Comparison of ENCODE assay signal across 16 cellular contexts in the genomic region with DNA sequence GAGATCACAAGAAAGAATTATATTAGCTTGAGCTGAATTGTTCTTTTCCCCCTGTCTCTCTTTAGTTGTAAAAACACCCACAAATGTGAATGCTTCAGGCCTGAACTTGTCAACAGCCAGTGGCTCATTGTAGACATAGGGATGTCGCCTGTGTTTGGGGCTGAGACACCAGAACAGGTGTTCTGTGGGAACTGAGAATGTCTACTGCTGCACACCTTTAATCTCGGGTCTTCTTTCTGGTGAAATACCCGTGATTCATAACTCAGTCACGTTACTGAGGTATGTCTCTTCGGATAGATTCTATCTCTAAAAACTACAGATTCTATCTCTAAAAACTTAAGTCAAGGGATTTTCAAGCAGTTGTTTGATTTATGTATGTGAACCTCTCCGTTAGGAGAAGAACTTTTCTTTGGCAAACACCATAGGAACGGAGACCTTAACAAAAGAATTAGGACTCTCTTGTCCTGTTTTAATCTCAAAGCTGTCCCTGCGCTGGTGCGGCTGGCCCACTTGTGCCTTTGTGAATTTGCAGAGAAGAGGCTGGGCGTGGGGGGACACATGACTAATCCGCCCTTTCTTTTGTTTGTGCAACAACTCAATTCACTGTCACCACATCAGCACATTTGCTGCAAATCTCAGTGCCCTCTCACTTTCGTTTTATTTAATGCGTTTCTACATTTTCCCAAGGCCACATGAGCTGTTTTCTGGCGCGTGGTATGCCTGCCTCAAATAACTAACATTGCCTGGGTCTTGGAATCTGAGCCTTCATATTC.
DNase-seq lines count a peak whose midpoint lies in the region; ATAC-seq and TF ChIP-seq lines count a peak whose summit lies in the region.
"Had no signal": no experiment of that assay in that cellular context is flagged by ENCODE, and none has a peak within 500 bp of the region (broad histone marks: within the 10 kb centered on the region; RNA-seq: fewer than 3 reads in every experiment).

No MANE protein-coding gene starts in this region.

- H3K4me1 ChIP-seq in esophagus squamous epithelium: peaks cover 0 to 17% (median 0%) of the 10 kb centered on the region in 3 donors

- no peak overlapping the region for H3K27ac Mint-ChIP-seq in activated naive CD4-positive, alpha-beta T cell treated with anti-CD3 and anti-CD28 coated beads for 36 hours
- peak overlapping the region; percentile 80 for H3K27ac Mint-ChIP-seq in activated T-cell treated with anti-CD3 and anti-CD28 coated beads, Interleukin-2, amount 50 U/mL, for 24 hours
- peak overlapping the region; percentile 7 for H3K27ac Mint-ChIP-seq in neural crest cell (ENCODE audit: unreplicated experiment)
- peak overlapping the region; percentile 75 for H3K27ac Mint-ChIP-seq in type B pancreatic cell
- H3K27ac Mint-ChIP-seq in activated CD8-positive, alpha-beta memory T cell treated with anti-CD3 and anti-CD28 coated beads, Interleukin-2, amount 10 ng/mL, durations not matched to agents 7 days and 5 days: no peak overlapping the region

- H3K36me3 ChIP-seq in esophagus squamous epithelium: no peaks in the 10 kb centered on the region

- H3K4me1 Mint-ChIP-seq in activated naive CD4-positive, alpha-beta T cell treated with anti-CD3 and anti-CD28 coated beads for 36 hours (ENCODE audit: low read depth): no peaks in the 10 kb centered on the region
- peaks cover 31% of the 10 kb centered on the region for H3K4me1 Mint-ChIP-seq in activated T-cell treated with anti-CD3 and anti-CD28 coated beads, Interleukin-2, amount 50 U/mL, for 24 hours (ENCODE audit: low read depth)
- H3K4me1 Mint-ChIP-seq in neural crest cell (peaks cover 16% of the 10 kb centered on the region), type B pancreatic cell (ENCODE audit: unreplicated experiment) (peaks cover 13% of the 10 kb centered on the region)
- H3K4me1 Mint-ChIP-seq in activated CD8-positive, alpha-beta memory T cell treated with anti-CD3 and anti-CD28 coated beads, Interleukin-2, amount 10 ng/mL, durations not matched to agents 7 days and 5 days: peaks cover 12% of the 10 kb centered on the region

- ATAC-seq in HG03097 (IDR thresholded peaks at IDR 0.05; ENCODE audit: low FRiP score, unreplicated experiment): no peak
- no peak for ATAC-seq in activated CD8-positive, alpha-beta memory T cell treated with anti-CD3 and anti-CD28 coated beads, Interleukin-2, amount 10 ng/mL, durations not matched to agents 7 days and 5 days
- ATAC-seq: left lobe of liver had no signal

- CTCF ChIA-PET in activated naive CD4-positive, alpha-beta T cell treated with anti-CD3 and anti-CD28 coated beads for 36 hours (lab: Charles Lee): no interaction called here
- CTCF ChIA-PET in activated CD8-positive, alpha-beta memory T cell treated with anti-CD3 and anti-CD28 coated beads, Interleukin-2, amount 10 ng/mL, durations not matched to agents 7 days and 5 days (lab: Charles Lee): no interaction called here

- TF ChIP-seq POLR2A in esophagus squamous epithelium (IDR thresholded peaks at IDR 0.05): no peak

- no peak overlapping the region for H3K4me3 Mint-ChIP-seq in activated naive CD4-positive, alpha-beta T cell treated with anti-CD3 and anti-CD28 coated beads for 36 hours
- no peak overlapping the region for H3K4me3 Mint-ChIP-seq in activated T-cell treated with anti-CD3 and anti-CD28 coated beads, Interleukin-2, amount 50 U/mL, for 24 hours
- peak overlapping the region; percentile 17 for H3K4me3 Mint-ChIP-seq in neural crest cell
- peak overlapping the region; percentile 9 for H3K4me3 Mint-ChIP-seq in type B pancreatic cell
- H3K4me3 Mint-ChIP-seq in activated CD8-positive, alpha-beta memory T cell treated with anti-CD3 and anti-CD28 coated beads, Interleukin-2, amount 10 ng/mL, durations not matched to agents 7 days and 5 days: no peak overlapping the region
- H3K4me3 Mint-ChIP-seq: nephron progenitor cell had no signal

- H3K27ac ChIP-seq in esophagus squamous epithelium: no peak overlapping the region
- H3K27ac ChIP-seq: hepatocyte had no signal

- H3K4me3 ChIP-seq in esophagus squamous epithelium: no peak overlapping the region
- H3K4me3 ChIP-seq: hepatocyte had no signal

- peak; percentile 14 for DNase-seq in activated naive CD4-positive, alpha-beta T cell treated with anti-CD3 and anti-CD28 coated beads, Interleukin-2, amount 50 U/mL, for 16 hours
- DNase-seq in activated naive CD4-positive, alpha-beta T cell treated with anti-CD3 and anti-CD28 coated beads for 36 hours: no peak
- DNase-seq in activated T-cell treated with anti-CD3 and anti-CD28 coated beads, Interleukin-2, amount 50 U/mL, for 24 hours: peak; percentile 47
- DNase-seq in neural crest cell (ENCODE audit: low read depth, low spot score): peak; percentile 11
- no peak for DNase-seq in type B pancreatic cell (ENCODE audit: extremely low spot score, unreplicated experiment)
- no peak for DNase-seq in esophagus squamous epithelium (lab: John Stamatoyannopoulos, UW)
- no peak for DNase-seq in activated CD8-positive, alpha-beta memory T cell treated with anti-CD3 and anti-CD28 coated beads, Interleukin-2, amount 10 ng/mL, durations not matched to agents 7 days and 5 days
- DNase-seq: Calu3, caudate nucleus, MV-4-11, NCI-H446 treated with DMSO at 0.1 percent for 48 hours, nephron progenitor cell, small intestine had no signal

- H3K27me3 Mint-ChIP-seq in activated naive CD4-positive, alpha-beta T cell treated with anti-CD3 and anti-CD28 coated beads for 36 hours (ENCODE audit: low read depth): no peaks in the 10 kb centered on the region
- H3K27me3 Mint-ChIP-seq in activated T-cell treated with anti-CD3 and anti-CD28 coated beads, Interleukin-2, amount 50 U/mL, for 24 hours: no peaks in the 10 kb centered on the region
- peaks cover 15% of the 10 kb centered on the region for H3K27me3 Mint-ChIP-seq in neural crest cell (ENCODE audit: low read depth)
- H3K27me3 Mint-ChIP-seq in type B pancreatic cell: no peaks in the 10 kb centered on the region
- H3K27me3 Mint-ChIP-seq in activated CD8-positive, alpha-beta memory T cell treated with anti-CD3 and anti-CD28 coated beads, Interleukin-2, amount 10 ng/mL, durations not matched to agents 7 days and 5 days: no peaks in the 10 kb centered on the region

- TF ChIP-seq CTCF in neural crest cell (conservative IDR thresholded peaks at IDR 0.05) (no peak), type B pancreatic cell (conservative IDR thresholded peaks at IDR 0.05) (no peak), esophagus squamous epithelium (IDR thresholded peaks at IDR 0.05) (no peak)

- WGBS in esophagus squamous epithelium, 2 donors: 46 to 61% methylated on average over 15 of the region's 15 CpGs

- no peaks in the 10 kb centered on the region for H3K27me3 ChIP-seq in esophagus squamous epithelium
- H3K27me3 ChIP-seq: hepatocyte had no signal

- H3K9me3 ChIP-seq in esophagus squamous epithelium: no peaks in the 10 kb centered on the region

- peaks cover 2% of the 10 kb centered on the region for H3K36me3 Mint-ChIP-seq in activated naive CD4-positive, alpha-beta T cell treated with anti-CD3 and anti-CD28 coated beads for 36 hours (ENCODE audit: low read depth)
- H3K36me3 Mint-ChIP-seq in activated T-cell treated with anti-CD3 and anti-CD28 coated beads, Interleukin-2, amount 50 U/mL, for 24 hours (ENCODE audit: low read depth): no peaks in the 10 kb centered on the region
- no peaks in the 10 kb centered on the region for H3K36me3 Mint-ChIP-seq in neural crest cell (ENCODE audit: low read depth)
- no peaks in the 10 kb centered on the region for H3K36me3 Mint-ChIP-seq in type B pancreatic cell
- peaks cover 4% of the 10 kb centered on the region for H3K36me3 Mint-ChIP-seq in activated CD8-positive, alpha-beta memory T cell treated with anti-CD3 and anti-CD28 coated beads, Interleukin-2, amount 10 ng/mL, durations not matched to agents 7 days and 5 days

- H3K9me3 Mint-ChIP-seq in activated naive CD4-positive, alpha-beta T cell treated with anti-CD3 and anti-CD28 coated beads for 36 hours: no peaks in the 10 kb centered on the region
- peaks cover 2% of the 10 kb centered on the region for H3K9me3 Mint-ChIP-seq in activated T-cell treated with anti-CD3 and anti-CD28 coated beads, Interleukin-2, amount 50 U/mL, for 24 hours
- H3K9me3 Mint-ChIP-seq in neural crest cell: peaks cover 10% of the 10 kb centered on the region
- H3K9me3 Mint-ChIP-seq in type B pancreatic cell: no peaks in the 10 kb centered on the region
- peaks cover 4% of the 10 kb centered on the region for H3K9me3 Mint-ChIP-seq in activated CD8-positive, alpha-beta memory T cell treated with anti-CD3 and anti-CD28 coated beads, Interleukin-2, amount 10 ng/mL, durations not matched to agents 7 days and 5 days (ENCODE audit: low read depth)
- H3K9me3 Mint-ChIP-seq: nephron progenitor cell had no signal

- intact Hi-C loops in activated naive CD4-positive, alpha-beta T cell treated with anti-CD3 and anti-CD28 coated beads for 36 hours (cut with micrococcal nuclease): no loop called here
- intact Hi-C loops in esophagus squamous epithelium (cut with DNase I): no loop called here

Comparison
In these comparisons a context has a peak if more than half of its experiments do, and no peak if none do; other contexts are left out.
1. DNase-seq: peak in activated naive CD4-positive, alpha-beta T cell treated with anti-CD3 and anti-CD28 coated beads, Interleukin-2, amount 50 U/mL, for 16 hours (single experiment), activated T-cell treated with anti-CD3 and anti-CD28 coated beads, Interleukin-2, amount 50 U/mL, for 24 hours (single experiment) and neural crest cell (single experiment); none in activated naive CD4-positive, alpha-beta T cell treated with anti-CD3 and anti-CD28 coated beads for 36 hours (single experiment), type B pancreatic cell (single experiment), esophagus squamous epithelium (single experiment) and activated CD8-positive, alpha-beta memory T cell treated with anti-CD3 and anti-CD28 coated beads, Interleukin-2, amount 10 ng/mL, durations not matched to agents 7 days and 5 days (single experiment).
2. H3K27ac Mint-ChIP-seq: peak in activated T-cell treated with anti-CD3 and anti-CD28 coated beads, Interleukin-2, amount 50 U/mL, for 24 hours (single experiment), neural crest cell (single experiment) and type B pancreatic cell (single experiment); none in activated naive CD4-positive, alpha-beta T cell treated with anti-CD3 and anti-CD28 coated beads for 36 hours (single experiment) and activated CD8-positive, alpha-beta memory T cell treated with anti-CD3 and anti-CD28 coated beads, Interleukin-2, amount 10 ng/mL, durations not matched to agents 7 days and 5 days (single experiment).
3. H3K4me3 Mint-ChIP-seq: peak in neural crest cell (single experiment) and type B pancreatic cell (single experiment); none in activated naive CD4-positive, alpha-beta T cell treated with anti-CD3 and anti-CD28 coated beads for 36 hours (single experiment), activated T-cell treated with anti-CD3 and anti-CD28 coated beads, Interleukin-2, amount 50 U/mL, for 24 hours (single experiment) and activated CD8-positive, alpha-beta memory T cell treated with anti-CD3 and anti-CD28 coated beads, Interleukin-2, amount 10 ng/mL, durations not matched to agents 7 days and 5 days (single experiment).